1 cellular context compared by ENCODE assay signal in the genomic region with DNA sequence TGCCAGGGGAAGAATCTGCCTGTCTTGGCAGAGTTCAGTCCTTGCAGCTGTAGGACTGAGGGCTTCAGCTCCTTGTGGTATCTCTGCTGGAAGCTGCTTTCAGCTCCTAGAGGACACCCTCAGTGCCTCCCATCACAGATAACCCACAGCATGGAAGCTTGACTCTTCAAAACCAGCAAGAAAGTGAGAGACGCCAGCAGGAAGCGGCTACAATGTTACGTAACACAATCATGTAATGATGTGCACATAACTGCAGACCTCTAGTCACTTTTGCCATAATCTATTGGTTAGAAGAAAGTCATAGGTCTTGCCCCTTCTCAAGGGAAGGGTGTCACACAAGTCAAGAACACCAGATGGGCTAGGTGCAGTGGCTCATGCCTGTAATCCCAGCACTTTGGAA.
TF ChIP-seq lines count a peak whose summit lies in the region.

No MANE protein-coding gene starts in this region.

TF ChIP-seq in GM23338, 12 proteins besides CTCF, POLR2A, EP300 and RAD21 (continued from another document):
- TF ChIP-seq, protein P1, sequence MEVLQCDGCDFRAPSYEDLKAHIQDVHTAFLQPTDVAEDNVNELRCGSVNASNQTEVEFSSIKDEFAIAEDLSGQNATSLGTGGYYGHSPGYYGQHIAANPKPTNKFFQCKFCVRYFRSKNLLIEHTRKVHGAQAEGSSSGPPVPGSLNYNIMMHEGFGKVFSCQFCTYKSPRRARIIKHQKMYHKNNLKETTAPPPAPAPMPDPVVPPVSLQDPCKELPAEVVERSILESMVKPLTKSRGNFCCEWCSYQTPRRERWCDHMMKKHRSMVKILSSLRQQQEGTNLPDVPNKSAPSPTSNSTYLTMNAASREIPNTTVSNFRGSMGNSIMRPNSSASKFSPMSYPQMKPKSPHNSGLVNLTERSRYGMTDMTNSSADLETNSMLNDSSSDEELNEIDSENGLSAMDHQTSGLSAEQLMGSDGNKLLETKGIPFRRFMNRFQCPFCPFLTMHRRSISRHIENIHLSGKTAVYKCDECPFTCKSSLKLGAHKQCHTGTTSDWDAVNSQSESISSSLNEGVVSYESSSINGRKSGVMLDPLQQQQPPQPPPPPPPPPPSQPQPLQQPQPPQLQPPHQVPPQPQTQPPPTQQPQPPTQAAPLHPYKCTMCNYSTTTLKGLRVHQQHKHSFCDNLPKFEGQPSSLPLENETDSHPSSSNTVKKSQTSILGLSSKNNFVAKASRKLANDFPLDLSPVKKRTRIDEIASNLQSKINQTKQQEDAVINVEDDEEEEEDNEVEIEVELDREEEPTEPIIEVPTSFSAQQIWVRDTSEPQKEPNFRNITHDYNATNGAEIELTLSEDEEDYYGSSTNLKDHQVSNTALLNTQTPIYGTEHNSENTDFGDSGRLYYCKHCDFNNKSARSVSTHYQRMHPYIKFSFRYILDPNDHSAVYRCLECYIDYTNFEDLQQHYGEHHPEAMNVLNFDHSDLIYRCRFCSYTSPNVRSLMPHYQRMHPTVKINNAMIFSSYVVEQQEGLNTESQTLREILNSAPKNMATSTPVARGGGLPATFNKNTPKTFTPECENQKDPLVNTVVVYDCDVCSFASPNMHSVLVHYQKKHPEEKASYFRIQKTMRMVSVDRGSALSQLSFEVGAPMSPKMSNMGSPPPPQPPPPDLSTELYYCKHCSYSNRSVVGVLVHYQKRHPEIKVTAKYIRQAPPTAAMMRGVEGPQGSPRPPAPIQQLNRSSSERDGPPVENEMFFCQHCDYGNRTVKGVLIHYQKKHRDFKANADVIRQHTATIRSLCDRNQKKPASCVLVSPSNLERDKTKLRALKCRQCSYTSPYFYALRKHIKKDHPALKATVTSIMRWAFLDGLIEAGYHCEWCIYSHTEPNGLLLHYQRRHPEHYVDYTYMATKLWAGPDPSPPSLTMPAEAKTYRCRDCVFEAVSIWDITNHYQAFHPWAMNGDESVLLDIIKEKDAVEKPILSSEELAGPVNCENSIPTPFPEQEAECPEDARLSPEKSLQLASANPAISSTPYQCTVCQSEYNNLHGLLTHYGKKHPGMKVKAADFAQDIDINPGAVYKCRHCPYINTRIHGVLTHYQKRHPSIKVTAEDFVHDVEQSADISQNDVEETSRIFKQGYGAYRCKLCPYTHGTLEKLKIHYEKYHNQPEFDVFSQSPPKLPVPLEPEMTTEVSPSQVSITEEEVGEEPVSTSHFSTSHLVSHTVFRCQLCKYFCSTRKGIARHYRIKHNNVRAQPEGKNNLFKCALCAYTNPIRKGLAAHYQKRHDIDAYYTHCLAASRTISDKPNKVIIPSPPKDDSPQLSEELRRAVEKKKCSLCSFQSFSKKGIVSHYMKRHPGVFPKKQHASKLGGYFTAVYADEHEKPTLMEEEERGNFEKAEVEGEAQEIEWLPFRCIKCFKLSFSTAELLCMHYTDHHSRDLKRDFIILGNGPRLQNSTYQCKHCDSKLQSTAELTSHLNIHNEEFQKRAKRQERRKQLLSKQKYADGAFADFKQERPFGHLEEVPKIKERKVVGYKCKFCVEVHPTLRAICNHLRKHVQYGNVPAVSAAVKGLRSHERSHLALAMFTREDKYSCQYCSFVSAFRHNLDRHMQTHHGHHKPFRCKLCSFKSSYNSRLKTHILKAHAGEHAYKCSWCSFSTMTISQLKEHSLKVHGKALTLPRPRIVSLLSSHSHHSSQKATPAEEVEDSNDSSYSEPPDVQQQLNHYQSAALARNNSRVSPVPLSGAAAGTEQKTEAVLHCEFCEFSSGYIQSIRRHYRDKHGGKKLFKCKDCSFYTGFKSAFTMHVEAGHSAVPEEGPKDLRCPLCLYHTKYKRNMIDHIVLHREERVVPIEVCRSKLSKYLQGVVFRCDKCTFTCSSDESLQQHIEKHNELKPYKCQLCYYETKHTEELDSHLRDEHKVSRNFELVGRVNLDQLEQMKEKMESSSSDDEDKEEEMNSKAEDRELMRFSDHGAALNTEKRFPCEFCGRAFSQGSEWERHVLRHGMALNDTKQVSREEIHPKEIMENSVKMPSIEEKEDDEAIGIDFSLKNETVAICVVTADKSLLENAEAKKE (CRISPR knock-in tag; IDR thresholded peaks at IDR 0.05), result no peak
- no peak for TF ChIP-seq ZNF114 (CRISPR knock-in tag; IDR thresholded peaks at IDR 0.05)
- TF ChIP-seq STAT1 (IDR thresholded peaks at IDR 0.05; ENCODE audit: unreplicated experiment), result no peak
- TF ChIP-seq, protein P2, sequence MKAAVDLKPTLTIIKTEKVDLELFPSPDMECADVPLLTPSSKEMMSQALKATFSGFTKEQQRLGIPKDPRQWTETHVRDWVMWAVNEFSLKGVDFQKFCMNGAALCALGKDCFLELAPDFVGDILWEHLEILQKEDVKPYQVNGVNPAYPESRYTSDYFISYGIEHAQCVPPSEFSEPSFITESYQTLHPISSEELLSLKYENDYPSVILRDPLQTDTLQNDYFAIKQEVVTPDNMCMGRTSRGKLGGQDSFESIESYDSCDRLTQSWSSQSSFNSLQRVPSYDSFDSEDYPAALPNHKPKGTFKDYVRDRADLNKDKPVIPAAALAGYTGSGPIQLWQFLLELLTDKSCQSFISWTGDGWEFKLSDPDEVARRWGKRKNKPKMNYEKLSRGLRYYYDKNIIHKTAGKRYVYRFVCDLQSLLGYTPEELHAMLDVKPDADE (IDR thresholded peaks at IDR 0.05), result no peak
- TF ChIP-seq, protein P3, sequence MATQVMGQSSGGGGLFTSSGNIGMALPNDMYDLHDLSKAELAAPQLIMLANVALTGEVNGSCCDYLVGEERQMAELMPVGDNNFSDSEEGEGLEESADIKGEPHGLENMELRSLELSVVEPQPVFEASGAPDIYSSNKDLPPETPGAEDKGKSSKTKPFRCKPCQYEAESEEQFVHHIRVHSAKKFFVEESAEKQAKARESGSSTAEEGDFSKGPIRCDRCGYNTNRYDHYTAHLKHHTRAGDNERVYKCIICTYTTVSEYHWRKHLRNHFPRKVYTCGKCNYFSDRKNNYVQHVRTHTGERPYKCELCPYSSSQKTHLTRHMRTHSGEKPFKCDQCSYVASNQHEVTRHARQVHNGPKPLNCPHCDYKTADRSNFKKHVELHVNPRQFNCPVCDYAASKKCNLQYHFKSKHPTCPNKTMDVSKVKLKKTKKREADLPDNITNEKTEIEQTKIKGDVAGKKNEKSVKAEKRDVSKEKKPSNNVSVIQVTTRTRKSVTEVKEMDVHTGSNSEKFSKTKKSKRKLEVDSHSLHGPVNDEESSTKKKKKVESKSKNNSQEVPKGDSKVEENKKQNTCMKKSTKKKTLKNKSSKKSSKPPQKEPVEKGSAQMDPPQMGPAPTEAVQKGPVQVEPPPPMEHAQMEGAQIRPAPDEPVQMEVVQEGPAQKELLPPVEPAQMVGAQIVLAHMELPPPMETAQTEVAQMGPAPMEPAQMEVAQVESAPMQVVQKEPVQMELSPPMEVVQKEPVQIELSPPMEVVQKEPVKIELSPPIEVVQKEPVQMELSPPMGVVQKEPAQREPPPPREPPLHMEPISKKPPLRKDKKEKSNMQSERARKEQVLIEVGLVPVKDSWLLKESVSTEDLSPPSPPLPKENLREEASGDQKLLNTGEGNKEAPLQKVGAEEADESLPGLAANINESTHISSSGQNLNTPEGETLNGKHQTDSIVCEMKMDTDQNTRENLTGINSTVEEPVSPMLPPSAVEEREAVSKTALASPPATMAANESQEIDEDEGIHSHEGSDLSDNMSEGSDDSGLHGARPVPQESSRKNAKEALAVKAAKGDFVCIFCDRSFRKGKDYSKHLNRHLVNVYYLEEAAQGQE (IDR thresholded peaks at IDR 0.05; ENCODE audit: unreplicated experiment), result no peak
